In the genomic region with DNA sequence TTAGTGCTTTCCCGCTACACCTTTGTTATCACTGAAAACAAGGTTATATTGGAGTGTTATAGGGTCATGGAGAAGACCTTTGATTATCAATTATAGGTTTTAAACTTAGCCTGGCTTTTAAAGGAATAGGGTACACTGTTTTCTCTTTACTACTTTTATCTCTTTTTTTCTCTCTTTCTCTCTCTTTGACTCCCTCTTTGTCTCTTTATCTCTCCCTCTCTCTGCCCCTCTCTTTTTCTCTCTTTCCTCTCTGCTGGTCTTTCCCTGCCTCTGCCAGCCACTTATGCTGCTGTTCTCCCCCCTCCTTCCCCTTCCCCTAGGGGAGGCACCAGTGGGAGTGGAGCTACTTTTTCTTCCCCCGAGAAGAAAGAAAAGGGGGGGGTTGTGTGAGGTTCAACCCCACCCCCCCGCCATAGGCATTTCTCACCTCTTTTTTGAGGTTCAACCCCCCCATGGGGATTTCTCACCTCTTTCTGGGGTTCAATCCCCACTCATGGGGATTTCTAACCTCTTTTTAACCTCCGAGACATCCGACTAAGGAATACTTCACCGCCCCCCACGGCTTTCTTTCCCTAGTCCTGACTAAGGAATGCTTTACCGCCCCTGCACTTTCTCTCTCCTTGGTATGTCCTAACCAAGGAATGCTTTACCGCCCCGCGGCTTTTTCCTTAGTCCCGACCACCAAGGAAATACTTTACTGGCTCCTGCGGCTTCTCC, we compare ENCODE assay signal across 1 cellular context.
TF ChIP-seq lines count a peak whose summit lies in the region.

No MANE protein-coding gene starts in this region.

TF ChIP-seq in H1, 55 proteins besides CTCF, POLR2A, EP300 and RAD21 (continued from another document):
- TF ChIP-seq ATF3 (IDR thresholded peaks at IDR 0.05; ENCODE audit: insufficient read depth, low read depth, low read length) (no peak), MAFK (IDR thresholded peaks at IDR 0.05; ENCODE audit: low read depth, low read length) (no peak), USF2 (IDR thresholded peaks at IDR 0.05; ENCODE audit: low read length) (no peak), TEAD4 (IDR thresholded peaks at IDR 0.05; ENCODE audit: low read depth, low read length) (peak; percentile 68), KDM5A (IDR thresholded peaks at IDR 0.05; ENCODE audit: low read length) (no peak), MAX (IDR thresholded peaks at IDR 0.05) (no peak), SP1 (IDR thresholded peaks at IDR 0.05; ENCODE audit: low read depth, low read length) (0 out of 2 replicates have a peak, but pooled peaks have one; percentile 40), POU5F1 (IDR thresholded peaks at IDR 0.05; ENCODE audit: low read depth, low read length) (no peak), RBBP5 (IDR thresholded peaks at IDR 0.05; ENCODE audit: borderline replicate concordance, low read depth, low read length) (no peak), RXRA (IDR thresholded peaks at IDR 0.05; ENCODE audit: insufficient read depth, low read depth, low read length) (no peak), SUZ12 (IDR thresholded peaks at IDR 0.05; ENCODE audit: low read length) (no peak), CBX5 (IDR thresholded peaks at IDR 0.05; ENCODE audit: low read depth, low read length) (no peak), TBP (IDR thresholded peaks at IDR 0.05; ENCODE audit: low read depth, low read length) (no peak), JUND (IDR thresholded peaks at IDR 0.05; ENCODE audit: low read length) (peak; percentile 84), CHD1 (IDR thresholded peaks at IDR 0.05; ENCODE audit: low read depth, low read length) (peak; percentile 72; the same call in 1 of the 2 replicates), KDM1A (IDR thresholded peaks at IDR 0.05; ENCODE audit: borderline replicate concordance, low read length) (peak; percentile 32; the same call in 1 of the 2 replicates), SAP30 (IDR thresholded peaks at IDR 0.05; ENCODE audit: insufficient read depth, insufficient replicate concordance, low read length) (no peak)
